8 cellular contexts compared by ENCODE assay signal in genomic region chr6:105077592-105078463, GRCh38.
A peak's percentile ranks its signal among the peaks of the same experiment; 100 is the strongest.
DNase-seq lines count a peak whose midpoint lies in the region; ATAC-seq and TF ChIP-seq lines count a peak whose summit lies in the region.

No MANE protein-coding gene starts in this region.

- no peak for TF ChIP-seq POLR2A in GM18505 (IDR thresholded peaks at IDR 0.05; ENCODE audit: borderline replicate concordance, extremely low read depth, insufficient read depth, insufficient read length)

- peak overlapping the region; percentile 0 to 64; a peak in 3 of 4 replicates for H3K27ac ChIP-seq in SK-N-SH (ENCODE audit: low read depth in 2 of 2, low read length in 1 of 2)

- no peaks in the 10 kb centered on the region for H3K27me3 Mint-ChIP-seq in type B pancreatic cell

- H3K36me3 Mint-ChIP-seq in type B pancreatic cell, result peaks cover 10% of the 10 kb centered on the region

- no peaks in the 10 kb centered on the region for H3K9me3 ChIP-seq in SK-N-SH

- H3K9ac ChIP-seq in SK-N-SH, result no peak overlapping the region

- ATAC-seq in GM18505 (IDR thresholded peaks at IDR 0.05; ENCODE audit: unreplicated experiment) (no peak), GM19452 (IDR thresholded peaks at IDR 0.05; ENCODE audit: unreplicated experiment) (no peak)

- WGBS in SK-N-SH (ENCODE audit: low lambda C conversion rate), result 0% methylated on average over 1 of the region's 1 CpG

- peak; percentile 87 for TF ChIP-seq RAD21 in SK-N-SH (IDR thresholded peaks at IDR 0.05; ENCODE audit: low read length)

- no peak overlapping the region for H3K4me3 Mint-ChIP-seq in type B pancreatic cell

- no peaks in the 10 kb centered on the region for H4K20me1 ChIP-seq in SK-N-SH (ENCODE audit: insufficient read depth)

- H3K9me3 Mint-ChIP-seq in type B pancreatic cell, result no peaks in the 10 kb centered on the region

- H3K79me2 ChIP-seq in SK-N-SH (ENCODE audit: insufficient read depth), result no peaks in the 10 kb centered on the region

- H3K4me1 Mint-ChIP-seq in type B pancreatic cell (ENCODE audit: unreplicated experiment), result peaks cover 5% of the 10 kb centered on the region

- H3K27me3 ChIP-seq in SK-N-SH (ENCODE audit: insufficient read depth), result no peaks in the 10 kb centered on the region

- no peaks in the 10 kb centered on the region for H3K9me2 ChIP-seq in SK-N-SH

- H3F3A ChIP-seq in SK-N-SH (replicated peaks; ENCODE audit: insufficient read depth), result no peaks in the 10 kb centered on the region

- peak overlapping the region; percentile 46; the same call in 1 of the 2 replicates for H2AFZ ChIP-seq in SK-N-SH (ENCODE audit: low read depth)

- no peak overlapping the region for H3K4me3 ChIP-seq in SK-N-SH (ENCODE audit: low read depth in 2 of 2, low read length in 1 of 2)

- H3K4me2 ChIP-seq in SK-N-SH, result 0 out of 2 replicates have a peak overlapping the region, but pooled peaks have one; percentile 1

- H3K27ac Mint-ChIP-seq in type B pancreatic cell, result no peak overlapping the region

- peaks cover 0 to 11% of the 10 kb centered on the region in 2 experiments for H3K36me3 ChIP-seq in SK-N-SH (replicated peaks in 1 of 2; ENCODE audit: control insufficient read depth in 1 of 2, insufficient read depth in 2 of 2, low read length in 1 of 2)

- CTCF ChIA-PET in SK-N-SH (lab: Yijun Ruan, JAX), result interaction anchor here (0.6 to 4.7 kb wide), 63 partner anchors 10 to 1203 kb away, joined by 3 to 54 read pairs (median 5); partner anchors contain the start of genes HACE1, LIN28B and PREP

- DNase-seq in GM04504 (ENCODE audit: low read depth) (peak; percentile 17), M059J (ENCODE audit: low read depth) (peak; percentile 64), SK-N-SH (peak; percentile 31), glomerular visceral epithelial cell (ENCODE audit: extremely low spot score) (peak; percentile 37), type B pancreatic cell (ENCODE audit: extremely low spot score, unreplicated experiment) (no peak)
- DNase-seq in stimulated activated CD4-positive, alpha-beta T cell treated with anti-CD3 and anti-CD28 coated beads, Interleukin-15, amount 100 ng/mL, for 24 hours, result no peak

- no peak for TF ChIP-seq EP300 in SK-N-SH (IDR thresholded peaks at IDR 0.05; ENCODE audit: borderline replicate concordance in 1 of 2, low read depth in 1 of 2, low read length in 1 of 2)

- H3K4me1 ChIP-seq in SK-N-SH (ENCODE audit: control insufficient read depth in 1 of 2, insufficient read depth in 2 of 2, low read depth in 1 of 2, low read length in 1 of 2), result peaks cover 0 to 6% of the 10 kb centered on the region in 2 experiments; a peak in 2 of 4 replicates

- POLR2A ChIA-PET in SK-N-SH (lab: Yijun Ruan, JAX), result interaction anchor here (0.6 to 0.9 kb wide), 2 partner anchors 80 to 137 kb away, joined by 3 read pairs; no protein-coding TSS in a partner anchor

- TF ChIP-seq CTCF in SK-N-SH (IDR thresholded peaks at IDR 0.05), result peak; percentile 85
- TF ChIP-seq CTCF in type B pancreatic cell (conservative IDR thresholded peaks at IDR 0.05), result peak; percentile 83

TF ChIP-seq in SK-N-SH, 30 proteins besides CTCF, POLR2A, EP300 and RAD21:
- TF ChIP-seq, protein P1, sequence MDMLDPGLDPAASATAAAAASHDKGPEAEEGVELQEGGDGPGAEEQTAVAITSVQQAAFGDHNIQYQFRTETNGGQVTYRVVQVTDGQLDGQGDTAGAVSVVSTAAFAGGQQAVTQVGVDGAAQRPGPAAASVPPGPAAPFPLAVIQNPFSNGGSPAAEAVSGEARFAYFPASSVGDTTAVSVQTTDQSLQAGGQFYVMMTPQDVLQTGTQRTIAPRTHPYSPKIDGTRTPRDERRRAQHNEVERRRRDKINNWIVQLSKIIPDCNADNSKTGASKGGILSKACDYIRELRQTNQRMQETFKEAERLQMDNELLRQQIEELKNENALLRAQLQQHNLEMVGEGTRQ (IDR thresholded peaks at IDR 0.05; ENCODE audit: borderline replicate concordance, low read depth, low read length), result no peak
- peak; percentile 8 for TF ChIP-seq CHD2 (IDR thresholded peaks at IDR 0.05; ENCODE audit: low read length, partially characterized antibody)
- peak; percentile 52; the same call in 1 of the 2 replicates for TF ChIP-seq NFIC (IDR thresholded peaks at IDR 0.05; ENCODE audit: borderline replicate concordance)
- TF ChIP-seq FOXJ3 (CRISPR knock-in tag; IDR thresholded peaks at IDR 0.05), result no peak
- TF ChIP-seq PBX3 (IDR thresholded peaks at IDR 0.05), result no peak
- TF ChIP-seq TCF12 (IDR thresholded peaks at IDR 0.05), result 0 out of 2 replicates have a peak, but pooled peaks have one; percentile 19
- no peak for TF ChIP-seq GABPA (IDR thresholded peaks at IDR 0.05; ENCODE audit: low read depth)
- TF ChIP-seq SMC3 (IDR thresholded peaks at IDR 0.05; ENCODE audit: low read depth, low read length), result peak; percentile 80
- TF ChIP-seq, protein P2, sequence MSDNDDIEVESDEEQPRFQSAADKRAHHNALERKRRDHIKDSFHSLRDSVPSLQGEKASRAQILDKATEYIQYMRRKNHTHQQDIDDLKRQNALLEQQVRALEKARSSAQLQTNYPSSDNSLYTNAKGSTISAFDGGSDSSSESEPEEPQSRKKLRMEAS (IDR thresholded peaks at IDR 0.05; ENCODE audit: low read depth), result no peak
- no peak for TF ChIP-seq REST (IDR thresholded peaks at IDR 0.05; ENCODE audit: low read depth, low read length)
TF ChIP-seq in SK-N-SH: peak in this region for 4.

Comparison
In these comparisons a context has a peak if more than half of its experiments do, and no peak if none do; other contexts are left out.
1. DNase-seq: peak in GM04504 (single experiment), M059J (single experiment), SK-N-SH (single experiment) and glomerular visceral epithelial cell (single experiment); none in type B pancreatic cell (single experiment) and stimulated activated CD4-positive, alpha-beta T cell treated with anti-CD3 and anti-CD28 coated beads, Interleukin-15, amount 100 ng/mL, for 24 hours (single experiment).